In the genomic region with DNA sequence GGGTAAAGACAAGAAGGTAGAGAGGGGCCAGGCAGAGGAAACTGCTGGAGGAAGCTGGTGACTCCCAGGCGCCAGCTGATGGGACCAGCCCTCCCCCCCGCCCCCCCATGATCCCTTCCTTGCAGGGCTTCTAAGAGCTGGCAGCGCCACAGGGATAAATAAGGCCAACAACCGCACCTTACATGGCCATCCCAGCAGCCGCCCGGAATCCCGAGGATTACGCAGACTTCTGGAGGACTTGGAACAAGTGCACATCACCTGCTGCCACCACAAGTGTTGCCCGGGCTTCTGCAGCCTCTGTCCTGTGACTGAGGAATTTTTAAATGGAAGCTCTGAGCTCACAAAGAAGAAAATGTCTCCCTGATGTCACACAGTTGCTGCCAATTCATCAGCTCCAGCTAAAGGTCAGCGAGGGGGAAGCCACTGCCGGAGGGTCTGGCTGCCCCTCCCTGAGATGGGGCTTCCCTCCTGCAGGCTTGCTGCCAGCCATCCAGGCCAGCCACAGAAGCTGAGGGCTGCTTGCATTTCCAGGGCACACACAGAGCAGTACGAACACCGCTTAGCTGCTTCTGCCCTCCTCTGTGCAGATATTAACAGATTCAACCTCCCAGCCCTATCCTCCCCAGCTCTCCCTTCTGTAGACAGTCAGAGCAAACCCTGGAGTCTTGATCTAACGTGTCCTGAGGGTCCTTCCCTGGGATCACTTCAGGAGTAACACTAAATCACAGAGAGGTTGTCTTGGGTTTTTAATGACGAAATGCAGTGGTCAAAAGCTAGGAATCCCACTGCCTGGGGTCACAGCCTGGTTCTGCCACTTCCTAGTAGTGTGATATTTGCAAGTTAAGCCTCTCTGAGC, we compare ENCODE assay signal across 9 cellular contexts. TPM values are rescaled to one million over a fixed set of nuclear protein-coding genes. Genes with fewer than 3 reads are reported as not detected.
DNase-seq lines count a peak whose midpoint lies in the region; ATAC-seq and TF ChIP-seq lines count a peak whose summit lies in the region.
"Had no signal": no experiment of that assay in that cellular context is flagged by ENCODE, and none has a peak within 500 bp of the region (broad histone marks: within the 10 kb centered on the region; RNA-seq: fewer than 3 reads in every experiment).

No MANE protein-coding gene starts in this region.

- peak overlapping the region in 6 of 8 donors; percentile 64 to 90 (median 82) for H3K27ac Mint-ChIP-seq in CD8-positive, alpha-beta memory T cell
- peak overlapping the region; percentile 87 for H3K27ac Mint-ChIP-seq in nephron progenitor cell
- H3K27ac Mint-ChIP-seq in CD8-positive, alpha-beta T cell, result no peak overlapping the region
- peak overlapping the region in 1 of 10 donors; percentile 29 for H3K27ac Mint-ChIP-seq in naive thymus-derived CD8-positive, alpha-beta T cell

- no peak overlapping the region for H3K4me3 Mint-ChIP-seq in CD8-positive, alpha-beta memory T cell
- H3K4me3 Mint-ChIP-seq in nephron progenitor cell, result no peak overlapping the region
- no peak overlapping the region for H3K4me3 Mint-ChIP-seq in CD8-positive, alpha-beta T cell
- no peak overlapping the region for H3K4me3 Mint-ChIP-seq in naive thymus-derived CD8-positive, alpha-beta T cell

- H3K36me3 ChIP-seq in CD8-positive, alpha-beta memory T cell (ENCODE audit: insufficient read depth, low read length), result no peaks in the 10 kb centered on the region
- no peaks in the 10 kb centered on the region for H3K36me3 ChIP-seq in CD8-positive, alpha-beta T cell (ENCODE audit: insufficient read depth, low read length)

- no peaks in the 10 kb centered on the region for H3K9me3 Mint-ChIP-seq in CD8-positive, alpha-beta memory T cell
- no peaks in the 10 kb centered on the region for H3K9me3 Mint-ChIP-seq in nephron progenitor cell
- H3K9me3 Mint-ChIP-seq in CD8-positive, alpha-beta T cell, result no peaks in the 10 kb centered on the region
- peaks cover 0 to under 1% (median 0%) of the 10 kb centered on the region in 9 donors for H3K9me3 Mint-ChIP-seq in naive thymus-derived CD8-positive, alpha-beta T cell

- H3K4me1 Mint-ChIP-seq in CD8-positive, alpha-beta memory T cell, result peaks cover 21 to 35% (median 29%) of the 10 kb centered on the region in 3 donors
- H3K4me1 Mint-ChIP-seq in nephron progenitor cell, result peaks cover 64% of the 10 kb centered on the region
- H3K4me1 Mint-ChIP-seq in CD8-positive, alpha-beta T cell (ENCODE audit: low read depth), result peaks cover 10% of the 10 kb centered on the region
- H3K4me1 Mint-ChIP-seq in naive thymus-derived CD8-positive, alpha-beta T cell, result peaks cover 0 to 16% (median 0%) of the 10 kb centered on the region in 4 donors

- no peaks in the 10 kb centered on the region for H3K36me3 Mint-ChIP-seq in CD8-positive, alpha-beta memory T cell
- no peaks in the 10 kb centered on the region for H3K36me3 Mint-ChIP-seq in nephron progenitor cell (ENCODE audit: low read depth)
- H3K36me3 Mint-ChIP-seq in CD8-positive, alpha-beta T cell, result no peaks in the 10 kb centered on the region
- H3K36me3 Mint-ChIP-seq in naive thymus-derived CD8-positive, alpha-beta T cell, result no peaks in the 10 kb centered on the region

- TF ChIP-seq CTCF in nephron progenitor cell (IDR thresholded peaks at IDR 0.05), result no peak
- no peak for TF ChIP-seq CTCF in CD8-positive, alpha-beta T cell (IDR thresholded peaks at IDR 0.05)

- H3K9me3 ChIP-seq in CD8-positive, alpha-beta memory T cell (ENCODE audit: low read length), result no peaks in the 10 kb centered on the region
- no peaks in the 10 kb centered on the region for H3K9me3 ChIP-seq in CD8-positive, alpha-beta T cell (ENCODE audit: low read length)

- DNase-seq in CD8-positive, alpha-beta memory T cell, result no peak
- DNase-seq in NCI-H524 (lab: John Stamatoyannopoulos, UW) (peak; percentile 88 to 96), epithelial cell of prostate (ENCODE audit: low read depth, low spot score) (no peak), nephron progenitor cell (peak; percentile 28), SW 1271 (lab: John Stamatoyannopoulos, UW) (no peak)
- DNase-seq in CD8-positive, alpha-beta T cell, result no peak
- no peak for DNase-seq in naive thymus-derived CD8-positive, alpha-beta T cell
- DNase-seq: NCI-H226 had no signal

- peaks cover 9% of the 10 kb centered on the region for H3K4me1 ChIP-seq in CD8-positive, alpha-beta memory T cell (ENCODE audit: insufficient read depth, low read length)
- H3K4me1 ChIP-seq in CD8-positive, alpha-beta T cell (ENCODE audit: insufficient read depth, low read length), result peaks cover 6% of the 10 kb centered on the region

- no peaks in the 10 kb centered on the region for H3K27me3 Mint-ChIP-seq in CD8-positive, alpha-beta memory T cell
- H3K27me3 Mint-ChIP-seq in nephron progenitor cell (ENCODE audit: low read depth, poor library complexity), result peaks cover 10% of the 10 kb centered on the region
- H3K27me3 Mint-ChIP-seq in CD8-positive, alpha-beta T cell (ENCODE audit: low read depth), result no peaks in the 10 kb centered on the region
- H3K27me3 Mint-ChIP-seq in naive thymus-derived CD8-positive, alpha-beta T cell, result peaks cover 0 to 2% (median 0%) of the 10 kb centered on the region in 5 donors

- no peaks in the 10 kb centered on the region for H3K27me3 ChIP-seq in CD8-positive, alpha-beta memory T cell (ENCODE audit: insufficient read depth, low read length, poor library complexity, severe bottlenecking)
- H3K27me3 ChIP-seq in CD8-positive, alpha-beta T cell (ENCODE audit: insufficient read depth, low read length), result no peaks in the 10 kb centered on the region

- no peak overlapping the region for H3K27ac ChIP-seq in CD8-positive, alpha-beta memory T cell (ENCODE audit: low read depth, low read length)
- peak overlapping the region; percentile 78 for H3K27ac ChIP-seq in epithelial cell of prostate
- H3K27ac ChIP-seq in CD8-positive, alpha-beta T cell (ENCODE audit: low read depth, low read length), result no peak overlapping the region

- H3K4me3 ChIP-seq in CD8-positive, alpha-beta memory T cell (ENCODE audit: low read length), result no peak overlapping the region
- no peak overlapping the region for H3K4me3 ChIP-seq in CD8-positive, alpha-beta T cell (ENCODE audit: low read depth, low read length)

- ATAC-seq in CD8-positive, alpha-beta T cell, result no peak
- ATAC-seq in HG03571 (IDR thresholded peaks at IDR 0.05; ENCODE audit: unreplicated experiment), result no peak
- ATAC-seq in naive thymus-derived CD8-positive, alpha-beta T cell, result no peak

- CTCF ChIA-PET in CD8-positive, alpha-beta memory T cell (lab: Charles Lee), result interaction anchor here (0.9 to 1.6 kb wide), 2 partner anchors 34 to 40 kb away, joined by 3 to 5 read pairs; no protein-coding TSS in a partner anchor
- CTCF ChIA-PET in CD8-positive, alpha-beta T cell (lab: Charles Lee), result no interaction called here

- POLR2A ChIA-PET in CD8-positive, alpha-beta memory T cell (lab: Charles Lee), result no interaction called here
- POLR2A ChIA-PET in CD8-positive, alpha-beta T cell (lab: Charles Lee), result interaction anchor here (0.9 to 1.0 kb wide), 2 partner anchors 9 to 25 kb away, joined by 3 to 4 read pairs; no protein-coding TSS in a partner anchor
- POLR2A ChIA-PET in naive thymus-derived CD8-positive, alpha-beta T cell (lab: Charles Lee), result interaction anchor here (0.6 kb wide), 1 partner anchor 55 kb away, joined by 3 read pairs; no protein-coding TSS in a partner anchor

- intact Hi-C loops in CD8-positive, alpha-beta T cell (cut with DNase I, micrococcal nuclease), result no loop called here

RNA-seq across cellular contexts. Expression of a gene that starts 38.6 kb away (rescaled TPM):
- total RNA-seq in CD8-positive, alpha-beta memory T cell, result 10 to 100 TPM; 93.7 to 99.1 TPM
- 253 TPM for polyA plus RNA-seq in CD8-positive, alpha-beta memory T cell
- 100 to 1,000 TPM; 125 TPM for total RNA-seq in CD8-positive, alpha-beta T cell
- 10 to 100 TPM; 79.3 to 80.5 TPM for total RNA-seq in naive thymus-derived CD8-positive, alpha-beta T cell
- polyA plus RNA-seq in naive thymus-derived CD8-positive, alpha-beta T cell, result 100 to 1,000 TPM; 106 to 196 (median 182) TPM

Comparison
In these comparisons a context has a peak if more than half of its experiments do, and no peak if none do; other contexts are left out.
1. DNase-seq: peak in NCI-H524 (2 of 2) and nephron progenitor cell (single experiment); none in CD8-positive, alpha-beta memory T cell (0 of 5), epithelial cell of prostate (single experiment), CD8-positive, alpha-beta T cell (0 of 7), SW 1271 (0 of 2) and naive thymus-derived CD8-positive, alpha-beta T cell (0 of 10).